8 cellular contexts compared by ENCODE assay signal in genomic region chr17:40346061-40346767, GRCh38. TPM values are rescaled to one million over a fixed set of nuclear protein-coding genes. Genes with fewer than 3 reads are reported as not detected.
DNase-seq lines count a peak whose midpoint lies in the region; ATAC-seq lines count a peak whose summit lies in the region.

No MANE protein-coding gene starts in this region.

- 71 to 76% methylated on average over 10 of the region's 10 CpGs for WGBS in GM23248 (ENCODE audit: low coverage in 1 of 2, low lambda C conversion rate in 2 of 2, missing lambda C conversion rate in 2 of 2), 2 experiments

- H3K4me1 ChIP-seq in GM23248 (ENCODE audit: insufficient read depth) (peaks cover 50% of the 10 kb centered on the region), adipocyte (ENCODE audit: control insufficient read depth, insufficient read depth, low read length) (peaks cover 70% of the 10 kb centered on the region)

- ATAC-seq in GM18511 (IDR thresholded peaks at IDR 0.05; ENCODE audit: unreplicated experiment): no peak
- ATAC-seq in HG03469 (IDR thresholded peaks at IDR 0.05; ENCODE audit: unreplicated experiment): no peak

- in situ Hi-C loops in GM23248 (cut with MboI): no loop called here

- no peaks in the 10 kb centered on the region; the same call in 1 of the 2 replicates for H3K36me3 ChIP-seq in GM23248 (ENCODE audit: low read depth)
- peaks cover 17% of the 10 kb centered on the region for H3K36me3 ChIP-seq in adipocyte (ENCODE audit: control insufficient read depth, insufficient read depth, low read length, severe bottlenecking)

- peak overlapping the region; percentile 83; the same call in 1 of the 2 replicates for H3K27ac ChIP-seq in GM23248

- no peak overlapping the region for H2AFZ ChIP-seq in GM23248

- peak overlapping the region; percentile 97 for H3K4me2 ChIP-seq in GM23248 (ENCODE audit: unreplicated experiment)

- peak overlapping the region; percentile 91 for H3K9ac ChIP-seq in GM23248
- peak overlapping the region; percentile 94 for H3K9ac ChIP-seq in adipocyte (ENCODE audit: low read length)

- no peaks in the 10 kb centered on the region for H4K20me1 ChIP-seq in GM23248 (ENCODE audit: insufficient read depth)

- peaks cover 16% of the 10 kb centered on the region; the same call in 1 of the 2 replicates for H3F3A ChIP-seq in GM23248 (ENCODE audit: insufficient read depth)

- no peaks in the 10 kb centered on the region for H3K9me2 ChIP-seq in GM23248 (ENCODE audit: insufficient read depth)

- H3K27me3 ChIP-seq in GM23248 (replicated peaks; ENCODE audit: insufficient read depth) (no peaks in the 10 kb centered on the region), adipocyte (replicated peaks; ENCODE audit: control insufficient read depth, insufficient read depth, low read length) (no peaks in the 10 kb centered on the region)

- no peak for DNase-seq in GM23248
- DNase-seq in adipocyte (ENCODE audit: low read depth): no peak
- no peak for DNase-seq in skeletal muscle cell (ENCODE audit: low read depth)
- no peak for DNase-seq in NCI-H69 (lab: John Stamatoyannopoulos, UW)
- DNase-seq in GM19238 (ENCODE audit: insufficient read length, low spot score): no peak

- H3K4me3 ChIP-seq in GM23248 (peak overlapping the region; percentile 84), adipocyte (ENCODE audit: low read length) (peak overlapping the region; percentile 92), iPS-18c (ENCODE audit: insufficient read depth, low read depth, low read length) (peak overlapping the region; percentile 55; the same call in 1 of the 2 replicates), skeletal muscle cell (ENCODE audit: low read depth, low read length) (peak overlapping the region; percentile 57)

- H3K9me3 ChIP-seq in GM23248 (ENCODE audit: low read depth): no peaks in the 10 kb centered on the region
- H3K9me3 ChIP-seq in adipocyte (ENCODE audit: control insufficient read depth, low read length): no peaks in the 10 kb centered on the region
- no peaks in the 10 kb centered on the region for H3K9me3 ChIP-seq in iPS-18c (ENCODE audit: control insufficient read depth, insufficient read depth, low read length)

- peaks cover 89% of the 10 kb centered on the region for H3K79me2 ChIP-seq in GM23248 (ENCODE audit: insufficient read depth)

RNA-seq across cellular contexts. Expression of gene GJD3, which starts 18.3 kb away (rescaled TPM):
- 1.2 TPM in 1 of 2 replicates, not detected in the other for total RNA-seq in GM23248 (2014; rRNA removed; shearing (Covaris generic))
- polyA plus RNA-seq in GM23248 (2016; fragmentation: Nextera tagmentation; extraction: Ambion mirVana): 1.3 and 2.0 TPM in 2 replicates

RNA-seq across cellular contexts. Expression of gene RARA, which starts 37.2 kb away (rescaled TPM):
- total RNA-seq in GM23248 (2014; rRNA removed; shearing (Covaris generic)): 32.2 and 38.9 TPM in 2 replicates
- 23.7 and 24.5 TPM in 2 replicates for polyA plus RNA-seq in GM23248 (2016; fragmentation: Nextera tagmentation; extraction: Ambion mirVana)

RNA-seq across cellular contexts. Expression of gene CDC6, which starts 58.5 kb away (rescaled TPM):
- 12.4 and 13.4 TPM in 2 replicates for total RNA-seq in GM23248 (2014; rRNA removed; shearing (Covaris generic))
- 8.8 and 9.8 TPM in 2 replicates for polyA plus RNA-seq in GM23248 (2016; fragmentation: Nextera tagmentation; extraction: Ambion mirVana)
